ENCODE assay signal across 11 cellular contexts in genomic region chr5:178046757-178047399, GRCh38. TPM values are rescaled to one million over a fixed set of nuclear protein-coding genes. Genes with fewer than 3 reads are reported as not detected.
"Had no signal": no experiment of that assay in that cellular context is flagged by ENCODE, and none has a peak within 500 bp of the region (broad histone marks: within the 10 kb centered on the region; RNA-seq: fewer than 3 reads in every experiment).

No MANE protein-coding gene starts in this region.

RNA-seq across cellular contexts. Expression of gene PROP1, which starts 50.8 kb away (rescaled TPM):
- total RNA-seq: activated CD4-positive, alpha-beta memory T cell treated with anti-CD3 and anti-CD28 coated beads for 36 hours; activated CD4-positive, alpha-beta T cell treated with anti-CD3 and anti-CD28 coated beads, Interleukin-2, amount 10 ng/mL, durations not matched to agents 7 days and 5 days; activated CD8-positive, alpha-beta memory T cell treated with anti-CD3 and anti-CD28 coated beads for 36 hours; activated T-helper 17 cell treated with anti-CD3 and anti-CD28 coated beads, Interleukin-2, amount 50 U/mL, for 72 hours; aorta; breast epithelium; cerebellum; colonic mucosa; Right ventricle myocardium superior; WTC11 had no signal
- polyA plus RNA-seq: aorta, SK-N-SH had no signal
